9 cellular contexts compared by ENCODE assay signal in genomic region chr12:67271976-67272375, GRCh38. TPM values are rescaled to one million over a fixed set of nuclear protein-coding genes. Genes with fewer than 3 reads are reported as not detected.
DNase-seq lines count a peak whose midpoint lies in the region; ATAC-seq and TF ChIP-seq lines count a peak whose summit lies in the region.
"Had no signal": no experiment of that assay in that cellular context is flagged by ENCODE, and none has a peak within 500 bp of the region (broad histone marks: within the 10 kb centered on the region; RNA-seq: fewer than 3 reads in every experiment).

No MANE protein-coding gene starts in this region.

- H3K27me3 Mint-ChIP-seq in activated CD4-positive, alpha-beta T cell treated with anti-CD3 and anti-CD28 coated beads for 36 hours = no peaks in the 10 kb centered on the region
- H3K27me3 Mint-ChIP-seq in endodermal cell (ENCODE audit: insufficient read depth) = no peaks in the 10 kb centered on the region

- CTCF ChIA-PET in activated CD4-positive, alpha-beta T cell treated with anti-CD3 and anti-CD28 coated beads for 36 hours (lab: Charles Lee) = interaction anchor here (1.0 kb wide), 1 partner anchor 9 kb away, joined by 4 read pairs; no protein-coding TSS in a partner anchor

- POLR2A ChIA-PET in activated CD4-positive, alpha-beta T cell treated with anti-CD3 and anti-CD28 coated beads for 36 hours (lab: Charles Lee) = no interaction called here

- peaks cover 42% of the 10 kb centered on the region for H3K79me2 ChIP-seq in parathyroid adenoma

- H3K4me2 ChIP-seq in parathyroid adenoma (ENCODE audit: low read length) = no peak overlapping the region

- peaks cover 60% of the 10 kb centered on the region for H3K4me1 Mint-ChIP-seq in activated CD4-positive, alpha-beta T cell treated with anti-CD3 and anti-CD28 coated beads for 36 hours
- H3K4me1 Mint-ChIP-seq in endodermal cell = peaks cover 38% of the 10 kb centered on the region

- no peak for DNase-seq in activated CD4-positive, alpha-beta T cell treated with anti-CD3 and anti-CD28 coated beads for 36 hours
- no peak for DNase-seq in activated CD4-positive, alpha-beta T cell treated with anti-CD3 and anti-CD28 coated beads, Interleukin-2, amount 50 U/mL, for 48 hours
- DNase-seq in NB4 (ENCODE audit: low read depth) = no peak
- no peak for DNase-seq in endodermal cell
- no peak for DNase-seq in DMS79 (lab: John Stamatoyannopoulos, UW)
- no peak for DNase-seq in AML-193 (lab: John Stamatoyannopoulos, UW)
- DNase-seq: activated CD8-positive, alpha-beta memory T cell treated with anti-CD3 and anti-CD28 coated beads, Interleukin-2, amount 50 U/mL, for 48 hours had no signal

- H3K9me3 ChIP-seq in endodermal cell (ENCODE audit: control insufficient read depth, low read length) (no peaks in the 10 kb centered on the region), parathyroid adenoma (ENCODE audit: control insufficient read depth, low read length) (no peaks in the 10 kb centered on the region)

- H3K27me3 ChIP-seq in endodermal cell (ENCODE audit: control insufficient read depth, insufficient read depth, low read length, poor library complexity, severe bottlenecking) (no peaks in the 10 kb centered on the region), parathyroid adenoma (ENCODE audit: control insufficient read depth, insufficient read depth, low read length) (no peaks in the 10 kb centered on the region)

- H3K4me1 ChIP-seq in endodermal cell (ENCODE audit: control insufficient read depth, insufficient read depth, low read length) = peaks cover 12% of the 10 kb centered on the region
- peaks cover 21% of the 10 kb centered on the region for H3K4me1 ChIP-seq in parathyroid adenoma

- TF ChIP-seq CTCF in NB4 (IDR thresholded peaks at IDR 0.05; ENCODE audit: low read depth, low read length) (no peak), endodermal cell (conservative IDR thresholded peaks at IDR 0.05) (no peak), parathyroid adenoma (IDR thresholded peaks at IDR 0.05) (no peak)

- peak overlapping the region; percentile 24 for H3K27ac Mint-ChIP-seq in activated CD4-positive, alpha-beta T cell treated with anti-CD3 and anti-CD28 coated beads for 36 hours
- no peak overlapping the region for H3K27ac Mint-ChIP-seq in endodermal cell

- H3K4me3 ChIP-seq in NB4 (ENCODE audit: low read depth, low read length) (peak overlapping the region; percentile 87), endodermal cell (ENCODE audit: low read length) (peak overlapping the region; percentile 94), parathyroid adenoma (ENCODE audit: low read depth, low read length) (no peak overlapping the region)

- no peaks in the 10 kb centered on the region for H3K9me3 Mint-ChIP-seq in activated CD4-positive, alpha-beta T cell treated with anti-CD3 and anti-CD28 coated beads for 36 hours (ENCODE audit: low read depth)
- H3K9me3 Mint-ChIP-seq in endodermal cell = no peaks in the 10 kb centered on the region

- no peak overlapping the region for H2AFZ ChIP-seq in parathyroid adenoma

- H3K27ac ChIP-seq in endodermal cell (ENCODE audit: low read depth, low read length) (no peak overlapping the region), parathyroid adenoma (peak overlapping the region; percentile 7)

- no peak for ATAC-seq in activated CD4-positive, alpha-beta T cell treated with anti-CD3 and anti-CD28 coated beads for 36 hours
- no peak for ATAC-seq in GM18517 (IDR thresholded peaks at IDR 0.05; ENCODE audit: unreplicated experiment)

- H3K36me3 ChIP-seq in endodermal cell (ENCODE audit: control insufficient read depth, insufficient read depth, low read length) (peaks cover 6% of the 10 kb centered on the region), parathyroid adenoma (ENCODE audit: control insufficient read depth, insufficient read depth, low read length) (no peaks in the 10 kb centered on the region)

- intact Hi-C loops in activated CD4-positive, alpha-beta T cell treated with anti-CD3 and anti-CD28 coated beads for 36 hours (cut with DNase I, micrococcal nuclease) = loop anchor here in 1 of 2 experiments (5.0 kb wide), 1 partner anchor 40 kb away; no protein-coding TSS in a partner anchor

- TF ChIP-seq POLR2A in NB4 (IDR thresholded peaks at IDR 0.05; ENCODE audit: extremely low read depth, insufficient read length) = no peak

- H3K36me3 Mint-ChIP-seq in activated CD4-positive, alpha-beta T cell treated with anti-CD3 and anti-CD28 coated beads for 36 hours (ENCODE audit: low read depth) = peaks cover 39% of the 10 kb centered on the region
- H3K36me3 Mint-ChIP-seq in endodermal cell (ENCODE audit: low read depth) = peaks cover 6% of the 10 kb centered on the region

- H3K4me3 Mint-ChIP-seq in activated CD4-positive, alpha-beta T cell treated with anti-CD3 and anti-CD28 coated beads for 36 hours = peak overlapping the region; percentile 26
- H3K4me3 Mint-ChIP-seq in endodermal cell = no peak overlapping the region

- 97% methylated on average over 1 of the region's 1 CpG; no CpG with 5 or more reads in 1 of the 2 experiments for WGBS in endodermal cell (ENCODE audit: insufficient coverage in 1 of 2, insufficient read length in 1 of 2), 2 experiments

- H3K9ac ChIP-seq in endodermal cell (ENCODE audit: extremely low read depth, low read length, poor library complexity, severe bottlenecking) = no peak overlapping the region
- no peak overlapping the region for H3K9ac ChIP-seq in parathyroid adenoma

RNA-seq across cellular contexts. Expression of gene CAND1, which starts 2.8 kb away (rescaled TPM):
- 100 to 1,000 TPM; 158 to 224 TPM for total RNA-seq in activated CD4-positive, alpha-beta T cell treated with anti-CD3 and anti-CD28 coated beads for 36 hours
- 100 to 1,000 TPM; 207 to 259 TPM for total RNA-seq in endodermal cell
- polyA plus RNA-seq in endodermal cell (2013, experiment 1 of 2) = 199 TPM
- polyA plus RNA-seq in endodermal cell (2013, experiment 2 of 2) = 187 TPM
